In the genomic region with DNA sequence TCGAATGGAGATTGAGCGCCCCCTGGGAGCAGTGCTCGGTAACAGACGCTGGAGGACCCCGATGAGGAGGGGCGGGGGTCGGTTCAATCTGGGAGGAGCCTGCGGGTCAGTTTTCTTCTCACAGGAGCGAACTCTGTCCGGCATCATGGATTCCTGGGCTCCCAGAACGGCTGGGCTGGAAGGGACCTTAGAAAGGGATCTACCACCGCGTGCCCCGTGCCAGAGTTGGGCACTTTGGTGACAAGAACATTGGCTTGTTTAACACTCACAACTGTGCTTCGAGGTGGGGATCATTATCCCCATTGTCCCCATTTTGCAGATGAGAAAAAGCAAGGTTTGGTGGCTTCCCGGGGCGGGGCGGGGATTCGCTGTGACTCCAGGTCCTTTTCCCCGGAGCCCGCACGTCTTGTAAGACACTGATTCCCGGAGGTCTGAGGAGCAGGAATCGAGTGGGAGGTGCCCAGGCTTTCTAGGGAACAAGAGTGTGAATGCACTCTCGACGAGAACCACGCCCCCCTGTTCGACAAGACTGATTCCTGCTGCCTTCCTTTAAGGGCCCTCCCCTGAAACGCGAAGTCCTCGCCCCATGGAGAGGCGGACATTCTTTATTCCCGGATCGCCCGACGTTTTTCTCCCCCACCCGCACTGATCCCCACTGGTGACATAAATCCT, we compare ENCODE assay signal across 8 cellular contexts. TPM values are rescaled to one million over a fixed set of nuclear protein-coding genes. Genes with fewer than 3 reads are reported as not detected.
DNase-seq lines count a peak whose midpoint lies in the region; ATAC-seq, FAIRE-seq and TF ChIP-seq lines count a peak whose summit lies in the region.

No MANE protein-coding gene starts in this region.

- no peaks in the 10 kb centered on the region for H3K9me3 Mint-ChIP-seq in activated T-helper 2 cell treated with anti-CD3 and anti-CD28 coated beads, Interferon-gamma antibody, Interleukin-2, Interleukin-4, amounts not matched to agents 10 μg/mL and 5 μg/mL and 100 μg/mL, durations not matched to agents 14 hours and 24 hours and 36 hours
- no peaks in the 10 kb centered on the region for H3K9me3 Mint-ChIP-seq in natural killer cell
- no peaks in the 10 kb centered on the region for H3K9me3 Mint-ChIP-seq in stimulated activated memory B cell treated with anti-CD40 and anti-IgM and Interleukin-4, amounts not matched to agents 10 μg/mL and 1 μg/mL and 100 μg/mL, for 72 hours

- H3K36me3 Mint-ChIP-seq in activated T-helper 2 cell treated with anti-CD3 and anti-CD28 coated beads, Interferon-gamma antibody, Interleukin-2, Interleukin-4, amounts not matched to agents 10 μg/mL and 5 μg/mL and 100 μg/mL, durations not matched to agents 14 hours and 24 hours and 36 hours (ENCODE audit: low read depth), result peaks cover 6% of the 10 kb centered on the region
- no peaks in the 10 kb centered on the region for H3K36me3 Mint-ChIP-seq in natural killer cell
- peaks cover 11% of the 10 kb centered on the region for H3K36me3 Mint-ChIP-seq in stimulated activated memory B cell treated with anti-CD40 and anti-IgM and Interleukin-4, amounts not matched to agents 10 μg/mL and 1 μg/mL and 100 μg/mL, for 72 hours

- H3K4me3 Mint-ChIP-seq in activated T-helper 2 cell treated with anti-CD3 and anti-CD28 coated beads, Interferon-gamma antibody, Interleukin-2, Interleukin-4, amounts not matched to agents 10 μg/mL and 5 μg/mL and 100 μg/mL, durations not matched to agents 14 hours and 24 hours and 36 hours (ENCODE audit: low read depth), result peak overlapping the region; percentile 99
- peak overlapping the region; percentile 100 for H3K4me3 Mint-ChIP-seq in natural killer cell
- peak overlapping the region; percentile 94 for H3K4me3 Mint-ChIP-seq in stimulated activated memory B cell treated with anti-CD40 and anti-IgM and Interleukin-4, amounts not matched to agents 10 μg/mL and 1 μg/mL and 100 μg/mL, for 72 hours

- TF ChIP-seq CTCF in GM12873 (IDR thresholded peaks at IDR 0.05; ENCODE audit: insufficient read depth, low read depth, low read length, missing control alignments) (peak; percentile 93), fibroblast of mammary gland (conservative IDR thresholded peaks at IDR 0.05; ENCODE audit: control insufficient read depth, insufficient read depth, low read depth, low read length) (peak; percentile 87), natural killer cell (IDR thresholded peaks at IDR 0.05) (peak; percentile 86)

- peak overlapping the region; percentile 85 for H3K4me3 ChIP-seq in fibroblast of mammary gland (ENCODE audit: control insufficient read depth, low read depth, low read length)

- H3K27me3 Mint-ChIP-seq in activated T-helper 2 cell treated with anti-CD3 and anti-CD28 coated beads, Interferon-gamma antibody, Interleukin-2, Interleukin-4, amounts not matched to agents 10 μg/mL and 5 μg/mL and 100 μg/mL, durations not matched to agents 14 hours and 24 hours and 36 hours (ENCODE audit: low read depth), result no peaks in the 10 kb centered on the region
- H3K27me3 Mint-ChIP-seq in natural killer cell (ENCODE audit: low read depth in 2 of 2), result no peaks in the 10 kb centered on the region
- H3K27me3 Mint-ChIP-seq in stimulated activated memory B cell treated with anti-CD40 and anti-IgM and Interleukin-4, amounts not matched to agents 10 μg/mL and 1 μg/mL and 100 μg/mL, for 72 hours, result no peaks in the 10 kb centered on the region

- H3K4me1 Mint-ChIP-seq in activated T-helper 2 cell treated with anti-CD3 and anti-CD28 coated beads, Interferon-gamma antibody, Interleukin-2, Interleukin-4, amounts not matched to agents 10 μg/mL and 5 μg/mL and 100 μg/mL, durations not matched to agents 14 hours and 24 hours and 36 hours (ENCODE audit: low read depth), result peaks cover 19% of the 10 kb centered on the region
- H3K4me1 Mint-ChIP-seq in natural killer cell, result peaks cover 15 to 38% of the 10 kb centered on the region in 2 donors
- H3K4me1 Mint-ChIP-seq in stimulated activated memory B cell treated with anti-CD40 and anti-IgM and Interleukin-4, amounts not matched to agents 10 μg/mL and 1 μg/mL and 100 μg/mL, for 72 hours, result peaks cover 39% of the 10 kb centered on the region

- ATAC-seq in natural killer cell (peak; percentile 16 to 39 (median 22)), GM21360 (IDR thresholded peaks at IDR 0.05; ENCODE audit: unreplicated experiment) (no peak)
- peak; percentile 0 for ATAC-seq in stimulated activated memory B cell treated with anti-CD40 and anti-IgM and Interleukin-4, amounts not matched to agents 10 μg/mL and 1 μg/mL and 100 μg/mL, for 72 hours

- H3K27ac Mint-ChIP-seq in activated T-helper 2 cell treated with anti-CD3 and anti-CD28 coated beads, Interferon-gamma antibody, Interleukin-2, Interleukin-4, amounts not matched to agents 10 μg/mL and 5 μg/mL and 100 μg/mL, durations not matched to agents 14 hours and 24 hours and 36 hours, result peak overlapping the region; percentile 100
- H3K27ac Mint-ChIP-seq in natural killer cell, result peak overlapping the region; percentile 99 to 100
- H3K27ac Mint-ChIP-seq in stimulated activated memory B cell treated with anti-CD40 and anti-IgM and Interleukin-4, amounts not matched to agents 10 μg/mL and 1 μg/mL and 100 μg/mL, for 72 hours, result peak overlapping the region; percentile 96

- DNase-seq in Kasumi-1 (lab: John Stamatoyannopoulos, UW) (peak; percentile 62 to 77), RCC 7860 (ENCODE audit: low spot score) (peak; percentile 52), fibroblast of mammary gland (ENCODE audit: low read depth) (peak; percentile 85), natural killer cell (peak; percentile 88)
- DNase-seq in activated T-helper 2 cell treated with anti-CD3 and anti-CD28 coated beads, Interferon-gamma antibody, Interleukin-2, Interleukin-4, amounts not matched to agents 10 μg/mL and 5 μg/mL and 100 μg/mL, durations not matched to agents 14 hours and 24 hours and 36 hours (ENCODE audit: low spot score), result peak; percentile 80

- no peak for FAIRE-seq in RCC 7860 (lab: Jason Lieb, UNC)

- intact Hi-C loops in activated T-helper 2 cell treated with anti-CD3 and anti-CD28 coated beads, Interferon-gamma antibody, Interleukin-2, Interleukin-4, amounts not matched to agents 10 μg/mL and 5 μg/mL and 100 μg/mL, durations not matched to agents 14 hours and 24 hours and 36 hours (cut with micrococcal nuclease), result loop anchor here (1.0 kb wide), 8 partner anchors 20 to 537 kb away; a partner anchor contains a TSS
- intact Hi-C loops in natural killer cell (cut with micrococcal nuclease), result loop anchor here (1.0 to 5.0 kb wide), 9 partner anchors 25 to 264 kb away; a partner anchor contains a TSS

RNA-seq across cellular contexts. Expression of a gene that starts 1.5 kb away (rescaled TPM):
- total RNA-seq in activated T-helper 2 cell treated with anti-CD3 and anti-CD28 coated beads, Interferon-gamma antibody, Interleukin-2, Interleukin-4, amounts not matched to agents 10 μg/mL and 5 μg/mL and 100 μg/mL, durations not matched to agents 14 hours and 24 hours and 36 hours, result 34.4 and 34.6 TPM in 2 replicates
- total RNA-seq in natural killer cell, result 10 to 100 TPM; 10.1 to 13.3 (median 12.4) TPM

RNA-seq across cellular contexts. Expression of a gene that starts 25.5 kb away (rescaled TPM):
- total RNA-seq in activated T-helper 2 cell treated with anti-CD3 and anti-CD28 coated beads, Interferon-gamma antibody, Interleukin-2, Interleukin-4, amounts not matched to agents 10 μg/mL and 5 μg/mL and 100 μg/mL, durations not matched to agents 14 hours and 24 hours and 36 hours, result 0.21 and 0.30 TPM in 2 replicates
- total RNA-seq in natural killer cell, result under 1 TPM; 0.45 to 0.60 (median 0.47) TPM

RNA-seq across cellular contexts. Expression of a gene that starts 27.0 kb away (rescaled TPM):
- 14.2 and 17.4 TPM in 2 replicates for total RNA-seq in activated T-helper 2 cell treated with anti-CD3 and anti-CD28 coated beads, Interferon-gamma antibody, Interleukin-2, Interleukin-4, amounts not matched to agents 10 μg/mL and 5 μg/mL and 100 μg/mL, durations not matched to agents 14 hours and 24 hours and 36 hours
- total RNA-seq in natural killer cell, result 10 to 100 TPM; 10.8 to 19.8 (median 12.8) TPM

RNA-seq across cellular contexts. Expression of a gene that starts 28.0 kb away (rescaled TPM):
- 26.8 and 27.1 TPM in 2 replicates for total RNA-seq in activated T-helper 2 cell treated with anti-CD3 and anti-CD28 coated beads, Interferon-gamma antibody, Interleukin-2, Interleukin-4, amounts not matched to agents 10 μg/mL and 5 μg/mL and 100 μg/mL, durations not matched to agents 14 hours and 24 hours and 36 hours
- total RNA-seq in natural killer cell, result 10 to 100 TPM; 25.1 to 28.5 (median 27.4) TPM

RNA-seq across cellular contexts. Expression of a gene that starts 35.7 kb away (rescaled TPM):
- 28.9 TPM in 2 replicates for total RNA-seq in activated T-helper 2 cell treated with anti-CD3 and anti-CD28 coated beads, Interferon-gamma antibody, Interleukin-2, Interleukin-4, amounts not matched to agents 10 μg/mL and 5 μg/mL and 100 μg/mL, durations not matched to agents 14 hours and 24 hours and 36 hours
- total RNA-seq in natural killer cell, result 10 to 100 TPM; 32.9 to 34.5 (median 33.9) TPM
